25 cellular contexts compared by ENCODE assay signal in the genomic region with DNA sequence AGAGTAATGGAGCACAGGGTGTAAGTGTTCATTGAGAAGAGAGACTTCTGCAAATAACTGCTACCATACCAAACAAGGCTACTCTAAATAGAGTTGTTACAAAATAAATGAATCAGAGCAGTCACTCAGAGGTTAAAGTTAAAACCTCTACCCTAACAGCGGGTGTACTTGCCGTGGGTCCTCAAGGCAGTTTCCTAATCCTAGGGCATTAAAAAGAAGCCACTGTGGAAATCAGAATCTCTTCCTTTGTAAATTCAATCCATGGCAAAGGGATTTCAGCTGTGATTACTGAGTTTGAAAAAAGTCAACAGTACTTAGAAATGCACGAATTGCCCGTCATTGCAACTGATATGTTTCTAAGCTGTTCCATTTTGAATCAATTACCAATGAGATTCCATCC. TPM values are rescaled to one million over a fixed set of nuclear protein-coding genes. Genes with fewer than 3 reads are reported as not detected.
"Had no signal": no experiment of that assay in that cellular context is flagged by ENCODE, and none has a peak within 500 bp of the region (broad histone marks: within the 10 kb centered on the region; RNA-seq: fewer than 3 reads in every experiment).

No MANE protein-coding gene starts in this region.

- H3K4me1 Mint-ChIP-seq: activated CD4-positive, alpha-beta memory T cell treated with anti-CD3 and anti-CD28 coated beads, Interleukin-2, amount 10 ng/mL, durations not matched to agents 7 days and 5 days; activated CD4-positive, alpha-beta T cell treated with anti-CD3 and anti-CD28 coated beads, Interleukin-2, amount 10 ng/mL, durations not matched to agents 24 days and 14 days; activated naive CD4-positive, alpha-beta T cell treated with anti-CD3 and anti-CD28 coated beads, Interleukin-2, amount 10 ng/mL, durations not matched to agents 7 days and 5 days had no signal

- H3K27ac ChIP-seq: colonic mucosa, esophagus muscularis mucosa had no signal

- H3K36me3 ChIP-seq: colonic mucosa, esophagus muscularis mucosa had no signal

- H3K4me1 ChIP-seq: colonic mucosa had no signal

- H3K4me3 ChIP-seq: colonic mucosa, esophagus muscularis mucosa had no signal

- H3K27ac Mint-ChIP-seq: activated CD4-positive, alpha-beta memory T cell treated with anti-CD3 and anti-CD28 coated beads, Interleukin-2, amount 10 ng/mL, durations not matched to agents 7 days and 5 days; activated CD4-positive, alpha-beta T cell treated with anti-CD3 and anti-CD28 coated beads for 36 hours; activated CD4-positive, alpha-beta T cell treated with anti-CD3 and anti-CD28 coated beads, Interleukin-2, amount 10 ng/mL, durations not matched to agents 24 days and 14 days; activated naive CD4-positive, alpha-beta T cell treated with anti-CD3 and anti-CD28 coated beads, Interleukin-2, amount 10 ng/mL, durations not matched to agents 7 days and 5 days; activated naive CD4-positive, alpha-beta T cell treated with anti-CD3 and anti-CD28 coated beads, Interleukin-2, amount 50 U/mL, for 72 hours; activated naive CD8-positive, alpha-beta T cell treated with anti-CD3 and anti-CD28 coated beads, Interleukin-2, amount 10 ng/mL, durations not matched to agents 7 days and 5 days; activated T-cell treated with anti-CD3 and anti-CD28 coated beads, Interleukin-2, amount 50 U/mL, for 24 hours; activated T-cell treated with anti-CD3 and anti-CD28 coated beads, Interleukin-2, amount 50 U/mL, for 72 hours; endodermal cell had no signal

- H3K9me3 ChIP-seq: colonic mucosa, esophagus muscularis mucosa had no signal

- DNase-seq: activated CD4-positive, alpha-beta memory T cell treated with anti-CD3 and anti-CD28 coated beads, Interleukin-2, amount 10 ng/mL, durations not matched to agents 7 days and 5 days; activated CD4-positive, alpha-beta T cell treated with anti-CD3 and anti-CD28 coated beads for 36 hours; activated CD4-positive, alpha-beta T cell treated with anti-CD3 and anti-CD28 coated beads, Interleukin-2, amount 10 ng/mL, durations not matched to agents 24 days and 14 days; activated CD4-positive, alpha-beta T cell treated with anti-CD3 and anti-CD28 coated beads, Interleukin-2, amount 50 U/mL, for 4 hours; activated CD4-positive, CD25-positive, alpha-beta regulatory T cell; activated CD4-positive, CD25-positive, alpha-beta regulatory T cell treated with anti-CD3 and anti-CD28 coated beads, Interleukin-2, amount 50 U/mL, for 72 hours; activated CD8-positive, alpha-beta memory T cell treated with anti-CD3 and anti-CD28 coated beads, Interleukin-2, amount 50 U/mL, for 48 hours; activated gamma-delta T cell; activated naive CD4-positive, alpha-beta T cell; activated naive CD4-positive, alpha-beta T cell treated with anti-CD3 and anti-CD28 coated beads, Interleukin-2, amount 10 ng/mL, durations not matched to agents 7 days and 5 days; activated naive CD8-positive, alpha-beta T cell treated with anti-CD3 and anti-CD28 coated beads, Interleukin-2, amount 10 ng/mL, durations not matched to agents 7 days and 5 days; activated T-cell treated with anti-CD3 and anti-CD28 coated beads for 4 hours; activated T-cell treated with anti-CD3 and anti-CD28 coated beads, Interleukin-2, amount 50 U/mL, for 24 hours; activated T-cell treated with anti-CD3 and anti-CD28 coated beads, Interleukin-2, amount 50 U/mL, for 72 hours; caudate nucleus; colonic mucosa; effector CD8-positive, alpha-beta T cell; endodermal cell; erythroblast; foreskin melanocyte; head of caudate nucleus; T-helper 2 cell had no signal

- H3K9me3 Mint-ChIP-seq: activated CD4-positive, alpha-beta memory T cell treated with anti-CD3 and anti-CD28 coated beads, Interleukin-2, amount 10 ng/mL, durations not matched to agents 7 days and 5 days; activated naive CD4-positive, alpha-beta T cell treated with anti-CD3 and anti-CD28 coated beads, Interleukin-2, amount 10 ng/mL, durations not matched to agents 7 days and 5 days; activated naive CD8-positive, alpha-beta T cell treated with anti-CD3 and anti-CD28 coated beads, Interleukin-2, amount 10 ng/mL, durations not matched to agents 7 days and 5 days; endodermal cell had no signal

- H3K36me3 Mint-ChIP-seq: activated naive CD4-positive, alpha-beta T cell treated with anti-CD3 and anti-CD28 coated beads, Interleukin-2, amount 10 ng/mL, durations not matched to agents 7 days and 5 days; activated naive CD8-positive, alpha-beta T cell treated with anti-CD3 and anti-CD28 coated beads, Interleukin-2, amount 10 ng/mL, durations not matched to agents 7 days and 5 days had no signal

- ATAC-seq: activated CD4-positive, alpha-beta T cell treated with anti-CD3 and anti-CD28 coated beads for 36 hours; activated naive CD4-positive, alpha-beta T cell treated with anti-CD3 and anti-CD28 coated beads, Interleukin-2, amount 50 U/mL, for 72 hours; activated T-cell treated with anti-CD3 and anti-CD28 coated beads, Interleukin-2, amount 50 U/mL, for 72 hours had no signal

- H3K4me3 Mint-ChIP-seq: activated CD4-positive, alpha-beta memory T cell treated with anti-CD3 and anti-CD28 coated beads, Interleukin-2, amount 10 ng/mL, durations not matched to agents 7 days and 5 days; activated CD4-positive, alpha-beta T cell treated with anti-CD3 and anti-CD28 coated beads for 36 hours; activated CD4-positive, alpha-beta T cell treated with anti-CD3 and anti-CD28 coated beads, Interleukin-2, amount 10 ng/mL, durations not matched to agents 24 days and 14 days; activated naive CD4-positive, alpha-beta T cell treated with anti-CD3 and anti-CD28 coated beads, Interleukin-2, amount 10 ng/mL, durations not matched to agents 7 days and 5 days; activated naive CD8-positive, alpha-beta T cell treated with anti-CD3 and anti-CD28 coated beads, Interleukin-2, amount 10 ng/mL, durations not matched to agents 7 days and 5 days; activated T-cell treated with anti-CD3 and anti-CD28 coated beads, Interleukin-2, amount 50 U/mL, for 24 hours; activated T-cell treated with anti-CD3 and anti-CD28 coated beads, Interleukin-2, amount 50 U/mL, for 72 hours; endodermal cell had no signal

RNA-seq across cellular contexts. Expression of gene TBX15, which starts 13.5 kb away (rescaled TPM):
- total RNA-seq: activated CD4-positive, alpha-beta memory T cell treated with anti-CD3 and anti-CD28 coated beads, Interleukin-2, amount 10 ng/mL, durations not matched to agents 7 days and 5 days; activated CD4-positive, alpha-beta T cell treated with anti-CD3 and anti-CD28 coated beads for 36 hours; activated CD4-positive, alpha-beta T cell treated with anti-CD3 and anti-CD28 coated beads, Interleukin-2, amount 10 ng/mL, durations not matched to agents 24 days and 14 days; activated naive CD4-positive, alpha-beta T cell treated with anti-CD3 and anti-CD28 coated beads, Interleukin-2, amount 50 U/mL, for 72 hours; activated naive CD8-positive, alpha-beta T cell treated with anti-CD3 and anti-CD28 coated beads, Interleukin-2, amount 10 ng/mL, durations not matched to agents 7 days and 5 days; T-helper 1 cell treated with Interleukin-12 subunit alpha and Interleukin-12 subunit beta and Interleukin-4 antibody, amounts not matched to agents 30 ng/mL and 1 ng/mL, for 36 hours had no signal
